Comparison of ENCODE assay signal across 8 cellular contexts in the genomic region with DNA sequence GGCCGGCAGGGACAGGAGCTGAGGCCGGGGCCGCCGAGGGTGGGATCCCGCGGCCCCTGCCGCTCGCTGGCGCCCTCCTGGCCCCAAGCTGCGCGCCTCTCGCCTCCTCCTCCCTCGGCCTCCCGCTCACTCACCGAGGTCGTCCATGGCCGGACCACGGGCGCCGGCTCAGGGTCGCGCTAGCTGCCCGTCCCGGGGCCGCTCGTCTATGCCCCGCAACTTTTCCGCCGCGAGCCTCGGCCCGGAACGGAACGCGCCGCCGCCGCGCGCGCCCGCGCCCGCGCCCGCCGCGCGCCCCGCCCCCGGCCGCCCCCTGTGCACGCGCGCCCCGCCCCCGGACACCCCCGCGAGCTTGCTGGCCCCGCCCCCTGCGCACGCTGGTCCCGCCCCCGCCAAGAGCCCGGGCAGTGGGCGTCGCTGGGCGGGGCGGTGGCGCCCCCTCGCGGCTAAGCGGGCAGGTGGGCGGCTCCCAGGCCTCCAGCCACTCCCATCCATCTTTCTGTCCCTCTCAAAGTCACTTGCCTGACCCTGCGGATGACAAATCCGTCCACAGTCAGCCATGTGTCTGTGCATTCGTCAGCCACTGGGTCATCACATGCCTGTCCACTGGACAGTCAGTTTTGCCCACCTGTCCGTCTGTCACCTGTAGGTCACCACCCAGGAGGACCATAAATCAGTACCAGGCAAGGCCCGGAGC. TPM values are rescaled to one million over a fixed set of nuclear protein-coding genes. Genes with fewer than 3 reads are reported as not detected.
DNase-seq lines count a peak whose midpoint lies in the region; ATAC-seq and TF ChIP-seq lines count a peak whose summit lies in the region.

A gene (minus strand): TSS at position 248 of the 697 bp plus-strand sequence. CDS start 101 bp downstream, at position 147.

- WGBS in ectodermal cell, 2 experiments = 3% methylated on average over 79 of the region's 79 CpGs

- H3K9me3 Mint-ChIP-seq in activated CD8-positive, alpha-beta T cell treated with anti-CD3 and anti-CD28 coated beads, Interleukin-2, amount 10 ng/mL, durations not matched to agents 7 days and 5 days (ENCODE audit: insufficient read depth) = no peaks in the 10 kb centered on the region

- peak; percentile 74 for TF ChIP-seq CTCF in A673 (conservative IDR thresholded peaks at IDR 0.05; ENCODE audit: low read depth, low read length)

- intact Hi-C loops in A673 (cut with micrococcal nuclease; ENCODE audit: unreplicated experiment) = loop anchor here (1.0 to 10.0 kb wide), 2 partner anchors 37 to 151 kb away; a partner anchor contains a TSS

- peaks cover 28% of the 10 kb centered on the region for H3K4me1 ChIP-seq in A673 (ENCODE audit: insufficient read depth, low read length, poor library complexity, severe bottlenecking)
- peaks cover 20% of the 10 kb centered on the region for H3K4me1 ChIP-seq in ectodermal cell (ENCODE audit: control insufficient read depth, insufficient read depth, low read length)

- no TSS peak for BruUV-seq in A673 (replicated peaks; lab: Mats Ljungman, UMichigan)

- H3K27ac ChIP-seq in A673 (ENCODE audit: low read depth, low read length, poor library complexity, severe bottlenecking) = peak within 1 kb of the TSS; percentile 71
- no peak within 1 kb of the TSS for H3K27ac ChIP-seq in ectodermal cell (ENCODE audit: insufficient read depth, low read depth, low read length, poor library complexity, severe bottlenecking)

- POLR2A ChIA-PET in A673 (lab: Charles Lee; ENCODE audit: low non-redundant PET) = interaction anchor here (0.9 kb wide), 1 partner anchor 26 kb away, joined by 4 read pairs; a partner anchor contains a TSS
- POLR2A ChIA-PET in activated CD8-positive, alpha-beta T cell treated with anti-CD3 and anti-CD28 coated beads, Interleukin-2, amount 10 ng/mL, durations not matched to agents 7 days and 5 days (lab: Charles Lee) = interaction anchor here (0.6 to 11.8 kb wide), 9 partner anchors 13 to 65 kb away, joined by 3 to 224 read pairs (median 10); a partner anchor contains a TSS

- peak within 1 kb of the TSS; percentile 77 for H3K27ac Mint-ChIP-seq in activated CD8-positive, alpha-beta T cell treated with anti-CD3 and anti-CD28 coated beads, Interleukin-2, amount 10 ng/mL, durations not matched to agents 7 days and 5 days

- peak within 1 kb of the TSS; percentile 80 for H3K4me3 ChIP-seq in A673 (ENCODE audit: low read depth, low read length, poor library complexity, severe bottlenecking)
- H3K4me3 ChIP-seq in ectodermal cell (ENCODE audit: insufficient read depth, low read depth, low read length) = peak within 1 kb of the TSS; percentile 83

- H3K27me3 ChIP-seq in A673 (replicated peaks; ENCODE audit: insufficient read depth, low read depth, low read length, poor library complexity) (no peaks in the 10 kb centered on the region), ectodermal cell (ENCODE audit: control insufficient read depth, insufficient read depth, low read length, poor library complexity, severe bottlenecking) (peaks cover 6% of the 10 kb centered on the region)

- no peaks in the 10 kb centered on the region for H3K27me3 Mint-ChIP-seq in activated CD8-positive, alpha-beta T cell treated with anti-CD3 and anti-CD28 coated beads, Interleukin-2, amount 10 ng/mL, durations not matched to agents 7 days and 5 days (ENCODE audit: low read depth)

- H3K9me3 ChIP-seq in A673 (ENCODE audit: low read depth, low read length, poor library complexity, severe bottlenecking) (no peaks in the 10 kb centered on the region), ectodermal cell (ENCODE audit: control insufficient read depth, low read length) (no peaks in the 10 kb centered on the region)

- DNase-seq in A673 (ENCODE audit: low spot score) (peak; percentile 86), NCI-H774 (lab: John Stamatoyannopoulos, UW) (peak; percentile 71), lung microvascular endothelial cell (ENCODE audit: low read depth in 2 of 2) (peak; percentile 91 to 93)
- DNase-seq in activated CD8-positive, alpha-beta T cell treated with anti-CD3 and anti-CD28 coated beads, Interleukin-2, amount 10 ng/mL, durations not matched to agents 7 days and 5 days = peak; percentile 92
- peak; percentile 76 to 86 (median 85) for DNase-seq in stimulated activated CD4-positive, alpha-beta T cell treated with anti-CD3 and anti-CD28 coated beads, TNF-alpha, amount 100 ng/mL, for 48 hours (ENCODE audit: low read depth in 3 of 3)

- H3K4me1 Mint-ChIP-seq in activated CD8-positive, alpha-beta T cell treated with anti-CD3 and anti-CD28 coated beads, Interleukin-2, amount 10 ng/mL, durations not matched to agents 7 days and 5 days (ENCODE audit: low read depth) = peaks cover 47% of the 10 kb centered on the region

- peaks cover 30% of the 10 kb centered on the region for H3K36me3 Mint-ChIP-seq in activated CD8-positive, alpha-beta T cell treated with anti-CD3 and anti-CD28 coated beads, Interleukin-2, amount 10 ng/mL, durations not matched to agents 7 days and 5 days (ENCODE audit: low read depth)

- ATAC-seq in GM18873 (IDR thresholded peaks at IDR 0.05; ENCODE audit: low FRiP score, unreplicated experiment) = peak; percentile 52
- peak; percentile 75 for ATAC-seq in HG03175 (IDR thresholded peaks at IDR 0.05; ENCODE audit: unreplicated experiment)
- ATAC-seq in activated CD8-positive, alpha-beta T cell treated with anti-CD3 and anti-CD28 coated beads, Interleukin-2, amount 10 ng/mL, durations not matched to agents 7 days and 5 days = peak; percentile 92

- CTCF ChIA-PET in A673 (lab: Charles Lee) = interaction anchor here (0.7 to 8.5 kb wide), 10 partner anchors 9 to 149 kb away, joined by 3 to 141 read pairs (median 6); a partner anchor contains a TSS
- CTCF ChIA-PET in activated CD8-positive, alpha-beta T cell treated with anti-CD3 and anti-CD28 coated beads, Interleukin-2, amount 10 ng/mL, durations not matched to agents 7 days and 5 days (lab: Charles Lee) = interaction anchor here (0.5 to 24.5 kb wide), 22 partner anchors 8 to 164 kb away, joined by 3 to 922 read pairs (median 5); a partner anchor contains a TSS

- H3K36me3 ChIP-seq in A673 (ENCODE audit: insufficient read depth, low read length, poor library complexity, severe bottlenecking) = no peaks in the 10 kb centered on the region
- H3K36me3 ChIP-seq in ectodermal cell (ENCODE audit: control insufficient read depth, insufficient read depth, low read length) = no peaks in the 10 kb centered on the region

- H3K4me3 Mint-ChIP-seq in activated CD8-positive, alpha-beta T cell treated with anti-CD3 and anti-CD28 coated beads, Interleukin-2, amount 10 ng/mL, durations not matched to agents 7 days and 5 days = peak within 1 kb of the TSS; percentile 81

RNA-seq across cellular contexts. Expression of the gene that starts here (rescaled TPM):
- total RNA-seq in A673 (2021) = 110 and 127 TPM in 2 replicates
- 100 to 1,000 TPM; 123 to 127 TPM for total RNA-seq in activated CD8-positive, alpha-beta T cell treated with anti-CD3 and anti-CD28 coated beads, Interleukin-2, amount 10 ng/mL, durations not matched to agents 7 days and 5 days
- 48.1 TPM for polyA plus RNA-seq in ectodermal cell (2013, experiment 1 of 4)
- 45.3 TPM for polyA plus RNA-seq in ectodermal cell (2013, experiment 2 of 4)
- 32.9 TPM for polyA plus RNA-seq in ectodermal cell (2013, experiment 3 of 4)
- polyA plus RNA-seq in ectodermal cell (2013, experiment 4 of 4) = 37.0 TPM
- total RNA-seq in lung microvascular endothelial cell = 52.5 and 56.2 TPM in 2 replicates
